25 cellular contexts compared by ENCODE assay signal in the genomic region with DNA sequence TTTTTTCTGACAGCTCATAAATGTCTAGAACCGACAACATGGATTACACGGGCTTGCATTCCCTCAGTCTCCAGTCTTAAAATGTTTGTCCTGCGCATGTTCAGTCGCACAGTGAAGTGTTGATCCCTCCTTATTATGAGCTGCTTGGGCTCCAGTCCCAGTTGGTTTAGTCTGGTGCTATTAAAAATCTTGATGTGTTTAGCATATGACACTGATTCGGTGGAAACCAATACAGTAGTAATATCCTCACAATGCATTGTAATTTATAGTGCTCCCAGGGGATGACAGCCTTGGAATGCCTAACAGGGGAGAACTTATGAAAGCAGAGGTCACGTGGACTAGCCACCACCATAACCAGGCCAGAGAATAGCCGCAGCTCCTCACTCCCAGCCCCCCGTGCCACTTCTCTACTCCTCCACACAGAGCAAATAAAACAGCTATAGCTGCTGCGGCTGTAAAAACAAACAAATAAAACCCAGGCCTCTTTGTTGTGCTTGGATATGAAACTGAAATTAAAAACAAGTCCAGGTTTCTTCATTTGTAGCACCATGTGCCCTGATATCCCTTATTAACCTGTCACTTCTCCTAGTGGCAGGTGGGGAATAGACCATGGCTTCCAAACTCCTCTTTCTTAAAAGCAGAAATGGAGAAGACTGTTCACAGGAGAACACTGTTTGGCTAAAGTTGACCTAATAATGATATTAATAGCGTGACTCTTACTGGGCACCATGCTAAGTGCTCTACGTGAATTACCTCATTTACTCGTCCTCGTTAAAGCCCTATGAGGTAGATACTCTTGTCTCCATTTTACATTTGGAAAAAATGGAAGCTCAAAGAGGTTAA. TPM values are rescaled to one million over a fixed set of nuclear protein-coding genes. Genes with fewer than 3 reads are reported as not detected.
DNase-seq lines count a peak whose midpoint lies in the region; ATAC-seq, FAIRE-seq and TF ChIP-seq lines count a peak whose summit lies in the region.
"Had no signal": no experiment of that assay in that cellular context is flagged by ENCODE, and none has a peak within 500 bp of the region (broad histone marks: within the 10 kb centered on the region; RNA-seq: fewer than 3 reads in every experiment).

No MANE protein-coding gene starts in this region.

- H3K9me3 ChIP-seq in skeletal muscle tissue (ENCODE audit: control insufficient read depth in 3 of 3, low read length in 3 of 3) (no peaks in the 10 kb centered on the region), stomach (no peaks in the 10 kb centered on the region)
- H3K9me3 ChIP-seq: body of pancreas, gastroesophageal sphincter, left lung, suprapubic skin had no signal

- no peaks in the 10 kb centered on the region for H3K36me3 Mint-ChIP-seq in activated CD4-positive, alpha-beta T cell treated with anti-CD3 and anti-CD28 coated beads, Interleukin-2, amount 10 ng/mL, durations not matched to agents 24 days and 14 days (ENCODE audit: low read depth)
- H3K36me3 Mint-ChIP-seq: activated naive CD8-positive, alpha-beta T cell treated with anti-CD3 and anti-CD28 coated beads, Interleukin-2, amount 10 ng/mL, durations not matched to agents 7 days and 5 days had no signal

- H3K27ac ChIP-seq in skeletal muscle tissue (ENCODE audit: low read depth, low read length) (peak overlapping the region; percentile 77), stomach (no peak overlapping the region)
- H3K27ac ChIP-seq: body of pancreas, epithelial cell of prostate, gastroesophageal sphincter, left lung, SK-N-MC, skin epidermis, suprapubic skin had no signal

- peaks cover 0 to 9% (median 9%) of the 10 kb centered on the region in 3 donors for H3K4me1 ChIP-seq in skeletal muscle tissue (ENCODE audit: control insufficient read depth in 3 of 3, insufficient read depth in 3 of 3, low read length in 3 of 3)
- no peaks in the 10 kb centered on the region for H3K4me1 ChIP-seq in stomach
- H3K4me1 ChIP-seq: body of pancreas, gastroesophageal sphincter, suprapubic skin had no signal

- no peak for TF ChIP-seq CTCF in stomach (IDR thresholded peaks at IDR 0.05)

- TF ChIP-seq POLR2A in stomach (IDR thresholded peaks at IDR 0.05): no peak

- no peak overlapping the region for H3K27ac Mint-ChIP-seq in activated CD4-positive, alpha-beta T cell treated with anti-CD3 and anti-CD28 coated beads, Interleukin-2, amount 10 ng/mL, durations not matched to agents 24 days and 14 days
- H3K27ac Mint-ChIP-seq: activated naive CD8-positive, alpha-beta T cell treated with anti-CD3 and anti-CD28 coated beads, Interleukin-2, amount 10 ng/mL, durations not matched to agents 7 days and 5 days had no signal

- no peak overlapping the region for H3K4me3 Mint-ChIP-seq in activated CD4-positive, alpha-beta T cell treated with anti-CD3 and anti-CD28 coated beads, Interleukin-2, amount 10 ng/mL, durations not matched to agents 24 days and 14 days
- H3K4me3 Mint-ChIP-seq: activated naive CD8-positive, alpha-beta T cell treated with anti-CD3 and anti-CD28 coated beads, Interleukin-2, amount 10 ng/mL, durations not matched to agents 7 days and 5 days had no signal

- H3K36me3 ChIP-seq in skeletal muscle tissue (ENCODE audit: control insufficient read depth in 3 of 3, insufficient read depth in 3 of 3, low read length in 3 of 3): peaks cover 0 to 2% (median 0%) of the 10 kb centered on the region in 3 donors
- peaks cover 0 to 23% (median 10%) of the 10 kb centered on the region in 4 donors for H3K36me3 ChIP-seq in stomach
- H3K36me3 ChIP-seq: left lung, suprapubic skin had no signal

- H3K9ac ChIP-seq in skeletal muscle tissue (ENCODE audit: low read depth in 1 of 3, low read length in 3 of 3): peak overlapping the region in 1 of 3 donors; percentile 36

- H3K27me3 Mint-ChIP-seq in activated CD4-positive, alpha-beta T cell treated with anti-CD3 and anti-CD28 coated beads, Interleukin-2, amount 10 ng/mL, durations not matched to agents 24 days and 14 days: peaks cover 4% of the 10 kb centered on the region
- H3K27me3 Mint-ChIP-seq: activated naive CD8-positive, alpha-beta T cell treated with anti-CD3 and anti-CD28 coated beads, Interleukin-2, amount 10 ng/mL, durations not matched to agents 7 days and 5 days had no signal

- DNase-seq in G401 (ENCODE audit: low spot score): peak; percentile 77
- peak; percentile 37 for DNase-seq in NCI-H2029 treated with DMSO at 0.1 percent for 48 hours (lab: John Stamatoyannopoulos, UW)
- no peak for DNase-seq in left cardiac atrium
- DNase-seq in RCC 7860 (ENCODE audit: low spot score): no peak
- DNase-seq in activated CD4-positive, alpha-beta T cell treated with anti-CD3 and anti-CD28 coated beads, Interleukin-2, amount 10 ng/mL, durations not matched to agents 24 days and 14 days: no peak
- DNase-seq in stomach: no peak
- DNase-seq: activated naive CD8-positive, alpha-beta T cell treated with anti-CD3 and anti-CD28 coated beads, Interleukin-2, amount 10 ng/mL, durations not matched to agents 7 days and 5 days; body of pancreas; cortex of kidney; DMS 273 treated with DMSO at 0.1 percent for 48 hours; left lung; NCI-H187; NCI-H526 treated with DMSO at 0.1 percent for 48 hours; occipital lobe; PC-3; stimulated activated CD4-positive, alpha-beta T cell treated with anti-CD3 and anti-CD28 coated beads, Interleukin-4, amount 100 ng/mL, for 4 hours had no signal

- H3K27me3 ChIP-seq in skeletal muscle tissue (ENCODE audit: control insufficient read depth in 3 of 3, insufficient read depth in 3 of 3, low read length in 3 of 3) (no peaks in the 10 kb centered on the region), stomach (no peaks in the 10 kb centered on the region)
- H3K27me3 ChIP-seq: body of pancreas, gastroesophageal sphincter, left lung, suprapubic skin had no signal

- no peak for TF ChIP-seq EP300 in stomach (IDR thresholded peaks at IDR 0.05)

- intact Hi-C loops in left cardiac atrium (cut with DNase I) (no loop called here), stomach (cut with DNase I; ENCODE audit: low total_unique reads) (no loop called here)
- intact Hi-C loops in activated CD4-positive, alpha-beta T cell treated with anti-CD3 and anti-CD28 coated beads, Interleukin-2, amount 10 ng/mL, durations not matched to agents 24 days and 14 days (cut with micrococcal nuclease): no loop called here

- no peaks in the 10 kb centered on the region for H3K9me3 Mint-ChIP-seq in activated CD4-positive, alpha-beta T cell treated with anti-CD3 and anti-CD28 coated beads, Interleukin-2, amount 10 ng/mL, durations not matched to agents 24 days and 14 days
- H3K9me3 Mint-ChIP-seq: activated naive CD8-positive, alpha-beta T cell treated with anti-CD3 and anti-CD28 coated beads, Interleukin-2, amount 10 ng/mL, durations not matched to agents 7 days and 5 days had no signal

- in situ Hi-C loops in G401 (cut with HindIII; ENCODE audit: low sequenced_read_pairs): loop anchor here (25.0 kb wide), 1 partner anchor 309 kb away; no protein-coding TSS in a partner anchor

- 76 to 90% (median 84%) methylated on average over 13 of the region's 13 CpGs for WGBS in stomach, 5 donors

- H3K4me3 ChIP-seq in skeletal muscle tissue (ENCODE audit: low read length in 3 of 3) (no peak overlapping the region), stomach (no peak overlapping the region)
- H3K4me3 ChIP-seq: body of pancreas, gastroesophageal sphincter, left lung, SK-N-MC, skin epidermis, suprapubic skin had no signal

- no peak for FAIRE-seq in RCC 7860 (lab: Jason Lieb, UNC)
- FAIRE-seq: H54, HepG2 had no signal

- peak; percentile 60 to 79 for ATAC-seq in left cardiac atrium
- ATAC-seq: activated CD4-positive, CD25-positive, alpha-beta regulatory T cell treated with anti-CD3 and anti-CD28 coated beads, Interleukin-2, amount 50 U/mL, for 24 hours; body of pancreas; gastroesophageal sphincter; HepG2; left lung; PC-3 had no signal

- no peaks in the 10 kb centered on the region for H3K4me1 Mint-ChIP-seq in activated CD4-positive, alpha-beta T cell treated with anti-CD3 and anti-CD28 coated beads, Interleukin-2, amount 10 ng/mL, durations not matched to agents 24 days and 14 days
- H3K4me1 Mint-ChIP-seq: activated naive CD8-positive, alpha-beta T cell treated with anti-CD3 and anti-CD28 coated beads, Interleukin-2, amount 10 ng/mL, durations not matched to agents 7 days and 5 days had no signal

RNA-seq across cellular contexts. Expression of a gene that starts 7.7 kb away (rescaled TPM):
- 361 and 419 TPM in 2 replicates for total RNA-seq in G401 (2014; rRNA removed; shearing (Covaris generic))
- 10 to 100 TPM; 15.5 to 17.6 TPM for total RNA-seq in left cardiac atrium
- total RNA-seq in skeletal muscle tissue: 20.4 TPM
- total RNA-seq in activated CD4-positive, alpha-beta T cell treated with anti-CD3 and anti-CD28 coated beads, Interleukin-2, amount 10 ng/mL, durations not matched to agents 24 days and 14 days: 5.4 and 6.4 TPM in 2 replicates
- 10 to 100 TPM in 4 of 5 donors, 1 to 10 TPM in 1; 6.7 to 86.6 (median 18.7) TPM for total RNA-seq in stomach
- 10 to 100 TPM; 16.7 to 27.3 (median 23.6) TPM for polyA plus RNA-seq in stomach

RNA-seq across cellular contexts. Expression of a gene that starts 7.8 kb away (rescaled TPM):
- total RNA-seq in G401 (2014; rRNA removed; shearing (Covaris generic)): 87.8 and 94.8 TPM in 2 replicates
- total RNA-seq in left cardiac atrium: 10 to 100 TPM; 16.2 to 19.3 TPM
- 13.6 TPM for total RNA-seq in skeletal muscle tissue
- 32.2 and 33.8 TPM in 2 replicates for total RNA-seq in activated CD4-positive, alpha-beta T cell treated with anti-CD3 and anti-CD28 coated beads, Interleukin-2, amount 10 ng/mL, durations not matched to agents 24 days and 14 days
- total RNA-seq in stomach: 100 to 1,000 TPM in 2 of 5 donors, 10 to 100 TPM in 3; 12.9 to 122 (median 62.9) TPM
- 10 to 100 TPM; 21.4 to 38.9 (median 29.5) TPM for polyA plus RNA-seq in stomach

Comparison
In these comparisons a context has a peak if more than half of its experiments do, and no peak if none do; other contexts are left out.
1. DNase-seq: peak in G401 (single experiment) and NCI-H2029 treated with DMSO at 0.1 percent for 48 hours (single experiment); none in left cardiac atrium (single experiment), RCC 7860 (single experiment), activated CD4-positive, alpha-beta T cell treated with anti-CD3 and anti-CD28 coated beads, Interleukin-2, amount 10 ng/mL, durations not matched to agents 24 days and 14 days (single experiment) and stomach (single experiment).